9 cellular contexts compared by ENCODE assay signal in genomic region chr6:161434921-161435411, GRCh38.
DNase-seq lines count a peak whose midpoint lies in the region; ATAC-seq and TF ChIP-seq lines count a peak whose summit lies in the region.
"Had no signal": no experiment of that assay in that cellular context is flagged by ENCODE, and none has a peak within 500 bp of the region (broad histone marks: within the 10 kb centered on the region; RNA-seq: fewer than 3 reads in every experiment).

No MANE protein-coding gene starts in this region.

- peak overlapping the region; percentile 31 for H3K27ac ChIP-seq in stomach smooth muscle (ENCODE audit: low read length)

- no peaks in the 10 kb centered on the region for H3K9me3 ChIP-seq in stomach smooth muscle (ENCODE audit: control insufficient read depth in 2 of 2, low read length in 2 of 2)

- no peaks in the 10 kb centered on the region for H3K36me3 ChIP-seq in stomach smooth muscle (ENCODE audit: control insufficient read depth in 2 of 2, insufficient read depth in 2 of 2, low read length in 2 of 2)

- H3K9me3 Mint-ChIP-seq in HFFc6: peaks cover 8% of the 10 kb centered on the region; the same call in 1 of the 2 replicates

- no peaks in the 10 kb centered on the region for H3K4me1 Mint-ChIP-seq in HFFc6 (ENCODE audit: low read depth)

- DNase-seq in HFFc6 (peak; percentile 62), cardiac fibroblast (ENCODE audit: low read depth in 2 of 2) (peak; percentile 96 to 97), kidney glomerular epithelial cell (lab: John Stamatoyannopoulos, UW) (peak; percentile 97), putamen (ENCODE audit: low spot score) (no peak)
- no peak for DNase-seq in stimulated activated CD4-positive, alpha-beta T cell treated with anti-CD3 and anti-CD28 coated beads, Interleukin-15, amount 100 ng/mL, for 24 hours
- DNase-seq: NCI-H446 treated with DMSO at 0.1 percent for 48 hours had no signal

- H3K4me3 ChIP-seq in cardiac fibroblast (replicated peaks in 1 of 2; ENCODE audit: low read depth in 2 of 2, low read length in 2 of 2) (no peak overlapping the region), stomach smooth muscle (ENCODE audit: low read length in 2 of 2) (peak overlapping the region; percentile 54 to 60)

- H3K27me3 ChIP-seq in stomach smooth muscle (ENCODE audit: control insufficient read depth in 1 of 2, insufficient read depth in 2 of 2, low read length in 2 of 2): no peaks in the 10 kb centered on the region

- no peak overlapping the region for H3K4me3 Mint-ChIP-seq in HFFc6

- peaks cover 1% of the 10 kb centered on the region; the same call in 1 of the 2 replicates for H3K27me3 Mint-ChIP-seq in HFFc6 (ENCODE audit: insufficient read depth)

- TF ChIP-seq CTCF in HFFc6 (IDR thresholded peaks at IDR 0.05): no peak
- no peak for TF ChIP-seq CTCF in cardiac fibroblast (IDR thresholded peaks at IDR 0.05; ENCODE audit: low read depth, low read length)

- H3K27ac Mint-ChIP-seq in HFFc6: no peak overlapping the region

- H3K36me3 Mint-ChIP-seq in HFFc6 (ENCODE audit: low read depth): no peaks in the 10 kb centered on the region

- ATAC-seq in HG03378 (IDR thresholded peaks at IDR 0.05; ENCODE audit: unreplicated experiment) (no peak), GM19035 (IDR thresholded peaks at IDR 0.05; ENCODE audit: unreplicated experiment) (no peak)

- H3K9ac ChIP-seq in stomach smooth muscle (ENCODE audit: low read length in 2 of 2): peak overlapping the region; percentile 21 to 50

- H3K4me1 ChIP-seq in stomach smooth muscle (ENCODE audit: control insufficient read depth, insufficient read depth, low read length): peaks cover 14% of the 10 kb centered on the region

Comparison
In these comparisons a context has a peak if more than half of its experiments do, and no peak if none do; other contexts are left out.
1. DNase-seq: peak in HFFc6 (single experiment), cardiac fibroblast (2 of 2) and kidney glomerular epithelial cell (single experiment); none in putamen (single experiment) and stimulated activated CD4-positive, alpha-beta T cell treated with anti-CD3 and anti-CD28 coated beads, Interleukin-15, amount 100 ng/mL, for 24 hours (single experiment).
2. H3K4me3 ChIP-seq: peak in stomach smooth muscle (2 of 2); none in cardiac fibroblast (0 of 2).